ENCODE assay signal across 1 cellular context in the genomic region with DNA sequence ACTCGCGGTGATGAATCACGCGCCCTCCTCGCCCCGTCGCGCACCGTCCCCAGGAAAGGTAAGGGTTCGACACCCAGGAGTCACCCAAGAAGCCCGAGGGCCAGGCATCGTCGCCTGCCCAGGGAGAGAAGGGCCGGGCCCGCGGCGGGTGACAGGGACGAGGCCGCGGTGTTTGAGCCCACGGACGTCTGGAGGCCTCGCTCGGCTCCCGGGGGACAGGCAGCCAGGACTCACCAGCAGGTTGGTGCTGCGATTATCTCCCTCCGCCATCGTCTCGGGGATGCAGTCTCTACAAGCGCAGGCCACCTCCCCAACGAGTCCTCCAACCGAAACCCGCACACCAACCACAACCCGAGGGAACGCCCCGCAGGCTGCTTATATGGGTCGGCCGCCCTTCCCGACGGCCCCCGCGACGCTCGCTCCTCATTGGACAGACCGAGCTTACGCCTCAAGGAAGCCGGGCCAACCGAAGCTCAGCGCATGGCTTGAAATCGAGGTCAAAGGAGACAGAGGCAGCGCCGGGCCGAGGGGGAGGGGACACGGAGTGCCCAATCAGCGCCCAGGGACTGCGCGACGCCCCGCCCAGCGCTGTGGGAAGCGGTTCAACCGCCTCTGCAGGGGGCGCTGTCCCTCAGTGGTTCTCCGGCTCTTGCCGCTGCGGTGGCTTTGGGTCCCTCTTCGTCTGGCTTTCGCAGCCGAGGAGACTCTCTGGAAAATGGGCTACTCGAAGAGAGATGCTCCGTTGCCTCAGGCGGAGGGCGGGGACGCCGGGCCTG.
TF ChIP-seq lines count a peak whose summit lies in the region.

Gene ARL6IP1 (minus strand): TSS at position 353 of the 776 bp plus-strand sequence. CDS start 83 bp downstream, at position 270.

TF ChIP-seq in HepG2, 621 proteins besides CTCF, POLR2A, EP300 and RAD21 (continued from another document):
- TF ChIP-seq REST (IDR thresholded peaks at IDR 0.05; ENCODE audit: borderline replicate concordance in 1 of 2, low read depth in 1 of 2, low read length in 2 of 2) (peak in 1 of 2 experiments; percentile 74; a peak in 1 of 4 replicates), ZNF563 (CRISPR knock-in tag; IDR thresholded peaks at IDR 0.05) (peak; percentile 95), BCL6 (CRISPR knock-in tag; IDR thresholded peaks at IDR 0.05) (peak; percentile 87), ZNF30 (CRISPR knock-in tag; IDR thresholded peaks at IDR 0.05) (0 out of 2 replicates have a peak, but pooled peaks have one; percentile 88), YY1 (IDR thresholded peaks at IDR 0.05; ENCODE audit: insufficient read depth, insufficient replicate concordance, low read depth, low read length) (peak; percentile 76), ZNF660 (CRISPR knock-in tag; IDR thresholded peaks at IDR 0.05; ENCODE audit: borderline replicate concordance, low read depth) (peak; percentile 77; the same call in 1 of the 2 replicates), KDM6A (CRISPR knock-in tag; IDR thresholded peaks at IDR 0.05; ENCODE audit: low read depth) (peak; percentile 29; the same call in 1 of the 2 replicates), ZNF335 (CRISPR knock-in tag; IDR thresholded peaks at IDR 0.05) (peak; percentile 94), PHF8 (CRISPR knock-in tag; IDR thresholded peaks at IDR 0.05) (peak; percentile 99), RBAK (CRISPR knock-in tag; IDR thresholded peaks at IDR 0.05) (no peak), TIGD3 (CRISPR knock-in tag; IDR thresholded peaks at IDR 0.05; ENCODE audit: borderline replicate concordance) (peak; percentile 85), ETV6 (CRISPR knock-in tag; conservative IDR thresholded peaks at IDR 0.05) (peak; percentile 91)
- TF ChIP-seq, protein P1, sequence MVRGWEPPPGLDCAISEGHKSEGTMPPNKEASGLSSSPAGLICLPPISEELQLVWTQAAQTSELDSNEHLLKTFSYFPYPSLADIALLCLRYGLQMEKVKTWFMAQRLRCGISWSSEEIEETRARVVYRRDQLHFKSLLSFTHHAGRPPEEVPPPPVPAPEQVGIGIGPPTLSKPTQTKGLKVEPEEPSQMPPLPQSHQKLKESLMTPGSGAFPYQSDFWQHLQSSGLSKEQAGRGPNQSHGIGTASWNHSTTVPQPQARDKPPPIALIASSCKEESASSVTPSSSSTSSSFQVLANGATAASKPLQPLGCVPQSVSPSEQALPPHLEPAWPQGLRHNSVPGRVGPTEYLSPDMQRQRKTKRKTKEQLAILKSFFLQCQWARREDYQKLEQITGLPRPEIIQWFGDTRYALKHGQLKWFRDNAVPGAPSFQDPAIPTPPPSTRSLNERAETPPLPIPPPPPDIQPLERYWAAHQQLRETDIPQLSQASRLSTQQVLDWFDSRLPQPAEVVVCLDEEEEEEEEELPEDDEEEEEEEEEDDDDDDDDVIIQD (CRISPR knock-in tag; IDR thresholded peaks at IDR 0.05; ENCODE audit: low read depth): peak; percentile 100
- TF ChIP-seq, protein P2, sequence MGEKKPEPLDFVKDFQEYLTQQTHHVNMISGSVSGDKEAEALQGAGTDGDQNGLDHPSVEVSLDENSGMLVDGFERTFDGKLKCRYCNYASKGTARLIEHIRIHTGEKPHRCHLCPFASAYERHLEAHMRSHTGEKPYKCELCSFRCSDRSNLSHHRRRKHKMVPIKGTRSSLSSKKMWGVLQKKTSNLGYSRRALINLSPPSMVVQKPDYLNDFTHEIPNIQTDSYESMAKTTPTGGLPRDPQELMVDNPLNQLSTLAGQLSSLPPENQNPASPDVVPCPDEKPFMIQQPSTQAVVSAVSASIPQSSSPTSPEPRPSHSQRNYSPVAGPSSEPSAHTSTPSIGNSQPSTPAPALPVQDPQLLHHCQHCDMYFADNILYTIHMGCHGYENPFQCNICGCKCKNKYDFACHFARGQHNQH (CRISPR knock-in tag; IDR thresholded peaks at IDR 0.05): peak; percentile 98
